Comparison of ENCODE assay signal across 13 cellular contexts in the genomic region with DNA sequence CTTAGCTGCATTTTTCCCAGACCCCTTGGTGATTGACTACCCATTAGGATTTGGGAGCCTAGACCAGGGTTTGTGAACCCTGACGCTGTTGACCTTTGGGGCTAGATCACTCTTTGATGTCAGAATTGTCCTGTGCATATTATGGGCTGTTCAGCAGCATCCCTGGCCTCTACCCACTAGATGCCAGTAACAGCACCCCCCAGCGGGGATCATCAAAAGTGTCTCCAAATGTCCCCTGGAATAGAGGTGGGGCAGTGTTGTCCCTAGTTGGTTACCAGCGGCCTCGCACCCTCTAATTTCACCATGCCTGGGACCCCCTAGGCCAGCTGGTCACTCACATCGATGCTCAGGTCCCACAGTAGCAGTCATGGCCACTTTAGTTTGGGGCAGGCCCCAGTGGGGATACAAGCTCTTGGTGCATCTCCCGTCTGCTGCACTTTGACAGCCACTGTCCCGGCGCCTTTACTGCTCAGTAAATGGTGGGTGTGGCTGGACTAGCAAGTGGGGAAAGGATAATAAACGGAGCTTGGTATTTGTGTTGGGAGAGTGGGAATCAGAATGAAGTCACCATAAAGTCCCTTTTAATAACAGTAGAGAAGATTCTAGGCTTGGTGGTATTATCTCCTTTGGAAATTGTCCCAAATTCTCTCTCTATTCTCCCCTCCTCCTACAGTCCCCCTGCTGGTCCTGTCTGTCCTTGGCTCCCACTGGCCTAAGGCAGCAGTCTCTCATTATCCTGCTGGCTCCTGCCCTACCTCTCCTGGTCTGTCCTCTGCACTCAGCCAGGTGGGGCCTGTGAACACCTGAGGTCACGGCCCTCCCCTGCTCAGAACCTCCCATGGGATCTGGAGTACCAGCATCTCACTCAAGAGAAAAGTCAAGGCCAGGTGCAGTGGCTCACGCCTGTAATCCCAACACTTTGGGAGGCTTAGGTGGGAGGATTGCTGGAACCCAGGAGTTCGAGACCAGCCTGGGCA.
DNase-seq lines count a peak whose midpoint lies in the region; ATAC-seq, FAIRE-seq and TF ChIP-seq lines count a peak whose summit lies in the region.
"Had no signal": no experiment of that assay in that cellular context is flagged by ENCODE, and none has a peak within 500 bp of the region (broad histone marks: within the 10 kb centered on the region; RNA-seq: fewer than 3 reads in every experiment).

No MANE protein-coding gene starts in this region.

- H3K9me3 Mint-ChIP-seq in neural crest cell: no peaks in the 10 kb centered on the region

- no peak for TF ChIP-seq POLR2A in GM12878 (IDR thresholded peaks at IDR 0.05; ENCODE audit: low read depth, low read length)

- H3K4me3 ChIP-seq in GM12864 (ENCODE audit: low read depth, low read length) (no peak overlapping the region), HUES64 (ENCODE audit: low read length) (no peak overlapping the region), GM12878 (no peak overlapping the region)
- H3K4me3 ChIP-seq: heart right ventricle, vagina had no signal

- H3K4me1 ChIP-seq in HUES64 (ENCODE audit: insufficient read depth, low read length) (peaks cover 42% of the 10 kb centered on the region), GM12878 (ENCODE audit: control insufficient read depth, insufficient read depth, low read length) (peaks cover 34% of the 10 kb centered on the region)
- H3K4me1 ChIP-seq: heart right ventricle had no signal

- in situ Hi-C loops in GM12878 (cut with MboI): no loop called here

- H4K20me1 ChIP-seq in GM12878 (ENCODE audit: control insufficient read depth, insufficient read depth): no peaks in the 10 kb centered on the region

- no peaks in the 10 kb centered on the region for H3K27me3 Mint-ChIP-seq in neural crest cell (ENCODE audit: low read depth)

- TF ChIP-seq CTCF in GM12864 (IDR thresholded peaks at IDR 0.05; ENCODE audit: low read depth, low read length, missing control alignments): peak; percentile 36
- peak; percentile 26 to 58 (median 39); a peak in 4 of 6 replicates for TF ChIP-seq CTCF in GM12878 (IDR thresholded peaks at IDR 0.05 in 2 of 3, conservative IDR thresholded peaks at IDR 0.05 in 1 of 3; ENCODE audit: control insufficient read depth in 2 of 3, extremely low read depth in 1 of 3, insufficient read depth in 1 of 3, low read depth in 3 of 3, low read length in 3 of 3)
- TF ChIP-seq CTCF in neural crest cell (conservative IDR thresholded peaks at IDR 0.05): peak; percentile 31

- CTCF ChIA-PET in GM12878 (lab: Yijun Ruan, JAX): interaction anchor here (0.8 to 12.6 kb wide), 25 partner anchors 8 to 93 kb away, joined by 3 to 183 read pairs (median 6); partner anchors contain the start of genes SIPA1L3 and WDR87

- H2AFZ ChIP-seq in GM12878 (ENCODE audit: control insufficient read depth, low read depth, low read length): no peak overlapping the region

- no peaks in the 10 kb centered on the region for H3K9me3 ChIP-seq in HUES64 (ENCODE audit: insufficient read depth, low read depth, low read length)
- H3K9me3 ChIP-seq in GM12878 (replicated peaks; ENCODE audit: control insufficient read depth, insufficient read depth, low read length): no peaks in the 10 kb centered on the region
- H3K9me3 ChIP-seq: heart right ventricle, vagina had no signal

- BruUV-seq in GM12878 (replicated peaks; lab: Mats Ljungman, UMichigan): no TSS peak

- H3K4me2 ChIP-seq in GM12878 (ENCODE audit: control insufficient read depth, insufficient read depth): no peak overlapping the region

- no peaks in the 10 kb centered on the region for H3K36me3 Mint-ChIP-seq in neural crest cell (ENCODE audit: low read depth)

- RAD21 ChIA-PET in GM12878 (lab: Charles Lee; ENCODE audit: unreplicated experiment): interaction anchor here (1.0 to 5.8 kb wide), 14 partner anchors 11 to 107 kb away, joined by 3 to 98 read pairs (median 6); partner anchors contain the start of genes SIPA1L3 and WDR87

- H3K27me3 ChIP-seq in HUES64 (ENCODE audit: insufficient read depth, low read length): no peaks in the 10 kb centered on the region
- no peaks in the 10 kb centered on the region for H3K27me3 ChIP-seq in GM12878 (replicated peaks in 1 of 2; ENCODE audit: control insufficient read depth in 2 of 2, insufficient read depth in 2 of 2, low read length in 1 of 2)
- H3K27me3 ChIP-seq: heart right ventricle, vagina had no signal

- intact Hi-C loops in GM12878 (cut with micrococcal nuclease; ENCODE audit: unreplicated experiment): no loop called here

- no peak overlapping the region for H3K27ac Mint-ChIP-seq in neural crest cell (ENCODE audit: unreplicated experiment)

- H3K9ac ChIP-seq in HUES64 (ENCODE audit: low read depth, low read length) (no peak overlapping the region), GM12878 (ENCODE audit: control insufficient read depth, insufficient read depth, low read length) (no peak overlapping the region)

- H3K79me2 ChIP-seq in GM12878 (ENCODE audit: control insufficient read depth, insufficient read depth, low read length): peaks cover 76% of the 10 kb centered on the region

- no peaks in the 10 kb centered on the region for H3K36me3 ChIP-seq in HUES64 (ENCODE audit: insufficient read depth, low read length)
- H3K36me3 ChIP-seq in GM12878 (ENCODE audit: control insufficient read depth in 2 of 2, insufficient read depth in 2 of 2, low read length in 1 of 2): peaks cover 3 to 5% of the 10 kb centered on the region in 2 experiments; a peak in 3 of 4 replicates
- H3K36me3 ChIP-seq: heart right ventricle, vagina had no signal

- peak overlapping the region; percentile 55; the same call in 1 of the 2 replicates for H3K27ac ChIP-seq in HUES64 (ENCODE audit: low read depth, low read length)
- peak overlapping the region; percentile 86 for H3K27ac ChIP-seq in GM12878 (ENCODE audit: control insufficient read depth, insufficient read depth)
- no peak overlapping the region for H3K27ac ChIP-seq in caudate nucleus (ENCODE audit: low read depth, low read length)
- H3K27ac ChIP-seq: heart right ventricle had no signal

- 75% methylated on average over 11 of the region's 12 CpGs for WGBS in HUES64
- 71% methylated on average over 12 of the region's 12 CpGs for WGBS in GM12878 (ENCODE audit: insufficient coverage, insufficient replicate concordance, low lambda C conversion rate, missing lambda C conversion rate)

- ATAC-seq in GM12878 (peak; percentile 77), HG03457 (IDR thresholded peaks at IDR 0.05; ENCODE audit: unreplicated experiment) (no peak), HG02938 (IDR thresholded peaks at IDR 0.05; ENCODE audit: unreplicated experiment) (no peak)
- ATAC-seq: heart right ventricle had no signal

- peaks cover 34% of the 10 kb centered on the region for H3K4me1 Mint-ChIP-seq in neural crest cell

- POLR2A ChIA-PET in GM12878 (lab: Charles Lee): interaction anchor here (0.6 to 3.5 kb wide), 8 partner anchors 11 to 82 kb away, joined by 3 to 27 read pairs (median 7); partner anchors contain the start of genes SIPA1L3 and WDR87

- FAIRE-seq in GM12878 (lab: Jason Lieb, UNC): no peak

- peak; percentile 54 for TF ChIP-seq RAD21 in GM12878 (IDR thresholded peaks at IDR 0.05; ENCODE audit: insufficient read depth, low read depth, low read length)

- H3K4me3 Mint-ChIP-seq in neural crest cell: no peak overlapping the region

- SMC1A ChIA-PET in GM12878 (lab: Charles Lee; ENCODE audit: uncharacterized antibody, unreplicated experiment): interaction anchor here (0.7 to 4.2 kb wide), 25 partner anchors 10 to 92 kb away, joined by 3 to 47 read pairs (median 7); partner anchors contain the start of gene SIPA1L3

- no peak for TF ChIP-seq EP300 in GM12878 (IDR thresholded peaks at IDR 0.05; ENCODE audit: borderline replicate concordance in 1 of 2, control insufficient read depth in 1 of 2, low read depth in 2 of 2, low read length in 2 of 2)

- DNase-seq in GM12864 (ENCODE audit: low read depth) (no peak), GM12878 (ENCODE audit: low read depth, low spot score) (no peak), neural crest cell (ENCODE audit: low read depth, low spot score) (no peak), midbrain (lab: John Stamatoyannopoulos, UW) (no peak), caudate nucleus (lab: John Stamatoyannopoulos, UW) (no peak)
- DNase-seq: activated CD4-positive, alpha-beta T cell treated with anti-CD3 and anti-CD28 coated beads, Interleukin-2, amount 50 U/mL, for 4 hours; effector CD8-positive, alpha-beta T cell; heart right ventricle; NCI-H226 had no signal

TF ChIP-seq in GM12878, 131 proteins besides CTCF, POLR2A, EP300 and RAD21:
- no peak for TF ChIP-seq YBX1 (IDR thresholded peaks at IDR 0.05)
- 0 out of 2 replicates have a peak, but pooled peaks have one; percentile 31 for TF ChIP-seq NR2F1 (conservative IDR thresholded peaks at IDR 0.05)
- TF ChIP-seq, protein P1, sequence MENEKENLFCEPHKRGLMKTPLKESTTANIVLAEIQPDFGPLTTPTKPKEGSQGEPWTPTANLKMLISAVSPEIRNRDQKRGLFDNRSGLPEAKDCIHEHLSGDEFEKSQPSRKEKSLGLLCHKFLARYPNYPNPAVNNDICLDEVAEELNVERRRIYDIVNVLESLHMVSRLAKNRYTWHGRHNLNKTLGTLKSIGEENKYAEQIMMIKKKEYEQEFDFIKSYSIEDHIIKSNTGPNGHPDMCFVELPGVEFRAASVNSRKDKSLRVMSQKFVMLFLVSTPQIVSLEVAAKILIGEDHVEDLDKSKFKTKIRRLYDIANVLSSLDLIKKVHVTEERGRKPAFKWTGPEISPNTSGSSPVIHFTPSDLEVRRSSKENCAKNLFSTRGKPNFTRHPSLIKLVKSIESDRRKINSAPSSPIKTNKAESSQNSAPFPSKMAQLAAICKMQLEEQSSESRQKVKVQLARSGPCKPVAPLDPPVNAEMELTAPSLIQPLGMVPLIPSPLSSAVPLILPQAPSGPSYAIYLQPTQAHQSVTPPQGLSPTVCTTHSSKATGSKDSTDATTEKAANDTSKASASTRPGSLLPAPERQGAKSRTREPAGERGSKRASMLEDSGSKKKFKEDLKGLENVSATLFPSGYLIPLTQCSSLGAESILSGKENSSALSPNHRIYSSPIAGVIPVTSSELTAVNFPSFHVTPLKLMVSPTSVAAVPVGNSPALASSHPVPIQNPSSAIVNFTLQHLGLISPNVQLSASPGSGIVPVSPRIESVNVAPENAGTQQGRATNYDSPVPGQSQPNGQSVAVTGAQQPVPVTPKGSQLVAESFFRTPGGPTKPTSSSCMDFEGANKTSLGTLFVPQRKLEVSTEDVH (IDR thresholded peaks at IDR 0.05; ENCODE audit: low read depth, partially characterized antibody): no peak
- peak; percentile 55; the same call in 1 of the 2 replicates for TF ChIP-seq SMC3 (IDR thresholded peaks at IDR 0.05; ENCODE audit: borderline replicate concordance, low read length)
TF ChIP-seq in GM12878: peak in this region for 2.
